Comparison of ENCODE assay signal across 32 cellular contexts in genomic region chr17:8799851-8800212, GRCh38. TPM values are rescaled to one million over a fixed set of nuclear protein-coding genes. Genes with fewer than 3 reads are reported as not detected.
DNase-seq lines count a peak whose midpoint lies in the region; ATAC-seq and TF ChIP-seq lines count a peak whose summit lies in the region.
"Had no signal": no experiment of that assay in that cellular context is flagged by ENCODE, and none has a peak within 500 bp of the region (broad histone marks: within the 10 kb centered on the region; RNA-seq: fewer than 3 reads in every experiment).

No MANE protein-coding gene starts in this region.

- H3K23ac ChIP-seq in H9 (ENCODE audit: insufficient read length, low read depth, low read length), result no peak overlapping the region

- H3T11ph ChIP-seq in H9 (ENCODE audit: low read length), result no peak overlapping the region

- H3K4me2 ChIP-seq in H9 (ENCODE audit: insufficient read depth, insufficient read length, low read length) (peak overlapping the region; percentile 23), neural progenitor cell (peak overlapping the region; percentile 85)
- H3K4me2 ChIP-seq: BLaER1, SK-N-SH had no signal

- no peak for DNase-seq in Calu3
- DNase-seq in H9, result no peak
- peak; percentile 46 for DNase-seq in left ventricle myocardium superior
- no peak for DNase-seq in neural progenitor cell (ENCODE audit: low spot score)
- DNase-seq in cortex of kidney (lab: John Stamatoyannopoulos, UW), result no peak
- DNase-seq in posterior cingulate gyrus, result no peak
- DNase-seq in pons (ENCODE audit: low spot score), result no peak
- DNase-seq in mucosa of gallbladder (ENCODE audit: low spot score), result no peak
- DNase-seq: ACHN; activated CD4-positive, alpha-beta T cell treated with anti-CD3 and anti-CD28 coated beads for 4 hours; activated T-cell treated with anti-CD3 and anti-CD28 coated beads, Interleukin-2, amount 50 U/mL, for 72 hours; amniotic stem cell; COR-L47; DMS79; kidney glomerular epithelial cell; naive thymus-derived CD4-positive, alpha-beta T cell; NCI-H187 treated with DMSO at 0.1 percent for 48 hours; SK-N-SH; T-helper 17 cell; uterus had no signal

- peaks cover 4% of the 10 kb centered on the region for H3F3A ChIP-seq in neural progenitor cell (ENCODE audit: low read depth)

- H3K27me3 Mint-ChIP-seq in Calu3 (ENCODE audit: unreplicated experiment), result no peaks in the 10 kb centered on the region
- H3K27me3 Mint-ChIP-seq in H9 (ENCODE audit: low read depth), result peaks cover 1% of the 10 kb centered on the region
- peaks cover 38% of the 10 kb centered on the region for H3K27me3 Mint-ChIP-seq in neural progenitor cell (ENCODE audit: insufficient read depth, low read depth)
- H3K27me3 Mint-ChIP-seq: memory B cell had no signal

- H3K18ac ChIP-seq in H9 (ENCODE audit: insufficient read length, low read depth, low read length), result no peak overlapping the region

- H3K4me3 ChIP-seq in neural progenitor cell, result no peak overlapping the region
- H3K4me3 ChIP-seq: BLaER1, gastroesophageal sphincter, HAP-1, uterus had no signal

- H3K4me3 Mint-ChIP-seq in Calu3 (ENCODE audit: low read depth, unreplicated experiment), result peak overlapping the region; percentile 43
- peak overlapping the region; percentile 59 to 76; a peak in 4 of 5 replicates for H3K4me3 Mint-ChIP-seq in H9
- H3K4me3 Mint-ChIP-seq in neural progenitor cell, result peak overlapping the region; percentile 30
- H3K4me3 Mint-ChIP-seq: activated naive CD4-positive, alpha-beta T cell treated with anti-CD3 and anti-CD28 coated beads for 36 hours; activated T-cell treated with anti-CD3 and anti-CD28 coated beads, Interleukin-2, amount 50 U/mL, for 72 hours; memory B cell; naive thymus-derived CD4-positive, alpha-beta T cell; T-helper 17 cell had no signal

- H3K4ac ChIP-seq in H9 (ENCODE audit: low read depth, low read length), result no peak overlapping the region

- CTCF ChIA-PET in Calu3 (lab: Charles Lee), result interaction anchor here (0.6 to 1.0 kb wide), 3 partner anchors 95 to 755 kb away, joined by 3 to 10 read pairs (median 6); no protein-coding TSS in a partner anchor

- H3K4me1 Mint-ChIP-seq in Calu3 (ENCODE audit: low read depth, unreplicated experiment) (no peaks in the 10 kb centered on the region), H9 (peaks cover 24 to 40% of the 10 kb centered on the region in 2 experiments), neural progenitor cell (peaks cover 4% of the 10 kb centered on the region)
- H3K4me1 Mint-ChIP-seq: T-helper 17 cell had no signal

- no CpG with 5 or more reads among the region's 7 CpGs for WGBS in H9 (ENCODE audit: extremely low coverage, insufficient read length, low lambda C conversion rate)

- no peak overlapping the region for H2BK12ac ChIP-seq in H9 (ENCODE audit: insufficient read length, low read depth, low read length)

- H2AFZ ChIP-seq in H9 (ENCODE audit: low read length) (no peak overlapping the region), neural progenitor cell (replicated peaks) (no peak overlapping the region)

- H3K79me2 ChIP-seq in H9 (ENCODE audit: insufficient read depth, low read length) (no peaks in the 10 kb centered on the region), neural progenitor cell (ENCODE audit: low read depth) (no peaks in the 10 kb centered on the region)

- no peak overlapping the region for H2AK5ac ChIP-seq in H9 (ENCODE audit: insufficient read length, low read length)

- H3K4me1 ChIP-seq in H9 (ENCODE audit: insufficient read depth, low read length) (no peaks in the 10 kb centered on the region), neural progenitor cell (peaks cover 3% of the 10 kb centered on the region)
- H3K4me1 ChIP-seq: colonic mucosa, HAP-1, uterus had no signal

- no peak overlapping the region for H3K27ac Mint-ChIP-seq in Calu3 (ENCODE audit: unreplicated experiment)
- no peak overlapping the region; a peak in 1 of 7 replicates for H3K27ac Mint-ChIP-seq in H9
- H3K27ac Mint-ChIP-seq in neural progenitor cell, result no peak overlapping the region
- H3K27ac Mint-ChIP-seq: activated naive CD4-positive, alpha-beta T cell treated with anti-CD3 and anti-CD28 coated beads for 36 hours; activated T-cell treated with anti-CD3 and anti-CD28 coated beads, Interleukin-2, amount 50 U/mL, for 72 hours; memory B cell; T-helper 17 cell had no signal

- BruUV-seq in Calu3 (replicated peaks; lab: Mats Ljungman, UMichigan), result no TSS peak

- TF ChIP-seq CTCF in Calu3 (IDR thresholded peaks at IDR 0.05; ENCODE audit: unreplicated experiment) (no peak), H9 (conservative IDR thresholded peaks at IDR 0.05) (no peak), neural progenitor cell (IDR thresholded peaks at IDR 0.05) (no peak)

- intact Hi-C loops in Calu3 (cut with micrococcal nuclease; ENCODE audit: unreplicated experiment) (loop anchor here (2.0 kb wide), 1 partner anchor 95 kb away; no protein-coding TSS in a partner anchor), left ventricle myocardium superior (cut with micrococcal nuclease) (loop anchor here (10.0 kb wide), 1 partner anchor 95 kb away; no protein-coding TSS in a partner anchor), posterior cingulate gyrus (cut with DNase I) (no loop called here)

- H2BK5ac ChIP-seq in H9 (ENCODE audit: insufficient read length, low read length), result no peak overlapping the region

- no peaks in the 10 kb centered on the region for H3K9me3 Mint-ChIP-seq in Calu3 (ENCODE audit: low read depth, unreplicated experiment)
- H3K9me3 Mint-ChIP-seq in H9, result no peaks in the 10 kb centered on the region
- H3K9me3 Mint-ChIP-seq in neural progenitor cell, result no peaks in the 10 kb centered on the region
- H3K9me3 Mint-ChIP-seq: activated naive CD4-positive, alpha-beta T cell treated with anti-CD3 and anti-CD28 coated beads for 36 hours; activated T-cell treated with anti-CD3 and anti-CD28 coated beads, Interleukin-2, amount 50 U/mL, for 72 hours; memory B cell; naive thymus-derived CD4-positive, alpha-beta T cell had no signal

- H3K56ac ChIP-seq in H9 (ENCODE audit: insufficient read length, low read depth, low read length), result no peak overlapping the region

- H4K20me1 ChIP-seq in H9 (ENCODE audit: control insufficient read depth, insufficient read depth, insufficient read length), result no peaks in the 10 kb centered on the region
- H4K20me1 ChIP-seq in neural progenitor cell (ENCODE audit: low read depth), result no peaks in the 10 kb centered on the region
- H4K20me1 ChIP-seq: BLaER1 had no signal

- H3K14ac ChIP-seq in H9 (ENCODE audit: insufficient read depth, low read length), result no peak overlapping the region

- no peak overlapping the region for H3K27ac ChIP-seq in H9 (ENCODE audit: insufficient read length, low read depth, low read length)
- H3K27ac ChIP-seq in neural progenitor cell, result no peak overlapping the region
- H3K27ac ChIP-seq: BLaER1, colonic mucosa, gastroesophageal sphincter, uterus had no signal

- H3K36me3 Mint-ChIP-seq in Calu3 (ENCODE audit: insufficient read depth, unreplicated experiment) (no peaks in the 10 kb centered on the region), H9 (ENCODE audit: insufficient read depth in 1 of 3, low read depth in 3 of 3) (no peaks in the 10 kb centered on the region), neural progenitor cell (no peaks in the 10 kb centered on the region)

- no peaks in the 10 kb centered on the region for H3K79me1 ChIP-seq in H9 (ENCODE audit: insufficient read depth, low read depth, low read length, poor library complexity, severe bottlenecking)

- no peaks in the 10 kb centered on the region for H3K27me3 ChIP-seq in H9 (ENCODE audit: insufficient read depth, low read length)
- H3K27me3 ChIP-seq in neural progenitor cell, result peaks cover 35% of the 10 kb centered on the region
- H3K27me3 ChIP-seq: BLaER1, colonic mucosa, uterus had no signal

- no peak overlapping the region for H4K91ac ChIP-seq in H9 (ENCODE audit: insufficient read length, low read depth, low read length)

- H3K9ac ChIP-seq in H9 (ENCODE audit: extremely low read depth, insufficient read length, low read length) (no peak overlapping the region), neural progenitor cell (no peak overlapping the region)
- H3K9ac ChIP-seq: BLaER1, SK-N-SH had no signal

- no peaks in the 10 kb centered on the region for H3K36me3 ChIP-seq in neural progenitor cell
- H3K36me3 ChIP-seq: colonic mucosa, gastroesophageal sphincter, HAP-1, uterus had no signal

- no peak overlapping the region for H2BK15ac ChIP-seq in H9 (ENCODE audit: low read depth, low read length)

- H2BK20ac ChIP-seq in H9 (ENCODE audit: low read depth, low read length, poor library complexity, severe bottlenecking), result no peak overlapping the region

- no peaks in the 10 kb centered on the region for H3K9me3 ChIP-seq in H9 (ENCODE audit: control insufficient read depth, low read depth, low read length)
- H3K9me3 ChIP-seq in neural progenitor cell (ENCODE audit: low read depth), result no peaks in the 10 kb centered on the region
- H3K9me3 ChIP-seq: BLaER1, colonic mucosa, gastroesophageal sphincter, HAP-1, SK-N-SH, uterus had no signal

- no peak overlapping the region for H2BK120ac ChIP-seq in H9 (ENCODE audit: low read depth, low read length, poor library complexity, severe bottlenecking)

- H4K5ac ChIP-seq in H9 (ENCODE audit: insufficient read length, low read depth, low read length), result no peak overlapping the region

- H4K8ac ChIP-seq in H9 (replicated peaks; ENCODE audit: insufficient read length, low read depth, low read length), result no peak overlapping the region

- ATAC-seq in left ventricle myocardium superior, result peak; percentile 73
- ATAC-seq: activated T-cell treated with anti-CD3 and anti-CD28 coated beads, Interleukin-2, amount 50 U/mL, for 72 hours; gastroesophageal sphincter; naive thymus-derived CD4-positive, alpha-beta T cell had no signal

- H3K23me2 ChIP-seq in H9 (ENCODE audit: insufficient read length, low read depth, low read length, poor library complexity, severe bottlenecking), result no peaks in the 10 kb centered on the region

RNA-seq across cellular contexts. Expression of gene MFSD6L, which starts 0.7 kb away (rescaled TPM):
- total RNA-seq in Calu3 (2022), result 0.21 and 0.44 TPM in 2 replicates
- 2.1 TPM in 2 replicates for total RNA-seq in H9 (2021)
- not detected for total RNA-seq in left ventricle myocardium superior
- not detected in 2 replicates for total RNA-seq in neural progenitor cell (ENCODE audit: low replicate concordance)
- 2.9 TPM for total RNA-seq in mucosa of gallbladder
- total RNA-seq: activated CD8-positive, alpha-beta memory T cell treated with anti-CD3 and anti-CD28 coated beads for 36 hours; activated naive CD4-positive, alpha-beta T cell treated with anti-CD3 and anti-CD28 coated beads for 36 hours; bronchial epithelial cell; LHCN-M2; RPMI7951; T-helper 17 cell had no signal

RNA-seq across cellular contexts. Expression of gene SPDYE4, which starts 41.5 kb away (rescaled TPM):
- total RNA-seq in Calu3 (2022) (not detected in 2 replicates), H9 (2021) (not detected in 2 replicates), left ventricle myocardium superior (not detected), neural progenitor cell (ENCODE audit: low replicate concordance) (not detected in 2 replicates), mucosa of gallbladder (not detected)
- total RNA-seq: activated CD8-positive, alpha-beta memory T cell treated with anti-CD3 and anti-CD28 coated beads for 36 hours; activated naive CD4-positive, alpha-beta T cell treated with anti-CD3 and anti-CD28 coated beads for 36 hours; activated T-cell treated with anti-CD3 and anti-CD28 coated beads, Interleukin-2, amount 50 U/mL, for 72 hours; bronchial epithelial cell; colonic mucosa; gastroesophageal sphincter; LHCN-M2; posterior vena cava; RPMI7951; skeletal muscle tissue; T-helper 17 cell; uterus had no signal

RNA-seq across cellular contexts. Expression of gene CCDC42, which starts 55.2 kb away (rescaled TPM):
- total RNA-seq in Calu3 (2022) (not detected in 2 replicates), H9 (2021) (not detected in 2 replicates), left ventricle myocardium superior (not detected), neural progenitor cell (ENCODE audit: low replicate concordance) (not detected in 2 replicates), mucosa of gallbladder (not detected)
- total RNA-seq: activated naive CD4-positive, alpha-beta T cell treated with anti-CD3 and anti-CD28 coated beads for 36 hours; bronchial epithelial cell; colonic mucosa; gastroesophageal sphincter; LHCN-M2; posterior vena cava; RPMI7951; skeletal muscle tissue; uterus had no signal
